9 cellular contexts compared by ENCODE assay signal in genomic region chr7:150897502-150898474, GRCh38. TPM values are rescaled to one million over a fixed set of nuclear protein-coding genes. Genes with fewer than 3 reads are reported as not detected.
DNase-seq lines count a peak whose midpoint lies in the region; ATAC-seq and TF ChIP-seq lines count a peak whose summit lies in the region.
"Had no signal": no experiment of that assay in that cellular context is flagged by ENCODE, and none has a peak within 500 bp of the region (broad histone marks: within the 10 kb centered on the region; RNA-seq: fewer than 3 reads in every experiment).

No MANE protein-coding gene starts in this region.

- H3K9me3 ChIP-seq in parathyroid adenoma (ENCODE audit: control insufficient read depth, low read length) (no peaks in the 10 kb centered on the region), thyroid gland (no peaks in the 10 kb centered on the region), uterus (no peaks in the 10 kb centered on the region)

- no peak overlapping the region for H3K27ac ChIP-seq in parathyroid adenoma
- H3K27ac ChIP-seq in thyroid gland: no peak overlapping the region
- H3K27ac ChIP-seq in uterus: no peak overlapping the region

- H3K4me3 ChIP-seq in parathyroid adenoma (ENCODE audit: low read depth, low read length) (no peak overlapping the region), thyroid gland (replicated peaks in 1 of 3) (no peak overlapping the region), uterus (no peak overlapping the region)

- intact Hi-C loops in thyroid gland (cut with DNase I) (loop anchor here (5.0 kb wide), 2 partner anchors 90 to 215 kb away; no protein-coding TSS in a partner anchor), uterus (cut with DNase I; ENCODE audit: low total_unique reads) (loop anchor here (2.0 kb wide), 1 partner anchor 93 kb away; the partner anchor contains the start of gene NOS3)

- H3K4me1 ChIP-seq in parathyroid adenoma: no peaks in the 10 kb centered on the region
- H3K4me1 ChIP-seq in thyroid gland: no peaks in the 10 kb centered on the region
- no peaks in the 10 kb centered on the region for H3K4me1 ChIP-seq in uterus

- peak overlapping the region; percentile 59 for H2AFZ ChIP-seq in parathyroid adenoma

- peak; percentile 49 for ATAC-seq in GM21576 (IDR thresholded peaks at IDR 0.05; ENCODE audit: unreplicated experiment)

- H3K9ac ChIP-seq in parathyroid adenoma: no peak overlapping the region

- DNase-seq in NK-92 treated with Interleukin-12 subunit alpha and Interleukin-12 subunit beta, amount 100 ng/mL, for 24 hours (lab: John Stamatoyannopoulos, UW): peak; percentile 73
- no peak for DNase-seq in NK-92 (lab: John Stamatoyannopoulos, UW; ENCODE audit: unreplicated experiment)
- DNase-seq in NCI-H226: peak; percentile 41
- no peak for DNase-seq in NCI-H1694 (lab: John Stamatoyannopoulos, UW)
- no peak for DNase-seq in thyroid gland
- DNase-seq in uterus: no peak
- DNase-seq: NCI-H1436 treated with DMSO at 0.1 percent for 48 hours had no signal

- no peak overlapping the region for H3K4me2 ChIP-seq in parathyroid adenoma (ENCODE audit: low read length)

- TF ChIP-seq CTCF in parathyroid adenoma (IDR thresholded peaks at IDR 0.05) (no peak), thyroid gland (IDR thresholded peaks at IDR 0.05) (no peak), uterus (IDR thresholded peaks at IDR 0.05) (no peak)

- H3K79me2 ChIP-seq in parathyroid adenoma: no peaks in the 10 kb centered on the region

- no peaks in the 10 kb centered on the region for H3K27me3 ChIP-seq in parathyroid adenoma (ENCODE audit: control insufficient read depth, insufficient read depth, low read length)
- no peaks in the 10 kb centered on the region for H3K27me3 ChIP-seq in thyroid gland
- no peaks in the 10 kb centered on the region for H3K27me3 ChIP-seq in uterus

- TF ChIP-seq POLR2A in thyroid gland (IDR thresholded peaks at IDR 0.05) (no peak), uterus (IDR thresholded peaks at IDR 0.05) (no peak)

- H3K36me3 ChIP-seq in parathyroid adenoma (ENCODE audit: control insufficient read depth, insufficient read depth, low read length) (no peaks in the 10 kb centered on the region), thyroid gland (no peaks in the 10 kb centered on the region), uterus (no peaks in the 10 kb centered on the region)

- 46 to 52% methylated on average over 22 of the region's 22 CpGs for WGBS in thyroid gland, 2 donors

RNA-seq across cellular contexts. Expression of gene AOC1, which starts 45.5 kb away (rescaled TPM):
- total RNA-seq in thyroid gland: under 1 TPM in 2 of 4 donors, not detected in 2; 0.22 to 0.71 TPM
- under 1 TPM in 3 of 4 donors, not detected in 1; 0.26 to 0.55 (median 0.29) TPM for total RNA-seq in uterus

Comparison
In these comparisons a context has a peak if more than half of its experiments do, and no peak if none do; other contexts are left out.
1. DNase-seq: peak in NK-92 treated with Interleukin-12 subunit alpha and Interleukin-12 subunit beta, amount 100 ng/mL, for 24 hours (single experiment) and NCI-H226 (single experiment); none in NK-92 (single experiment), NCI-H1694 (single experiment), thyroid gland (0 of 2) and uterus (0 of 2).